1 cellular context compared by ENCODE assay signal in the genomic region with DNA sequence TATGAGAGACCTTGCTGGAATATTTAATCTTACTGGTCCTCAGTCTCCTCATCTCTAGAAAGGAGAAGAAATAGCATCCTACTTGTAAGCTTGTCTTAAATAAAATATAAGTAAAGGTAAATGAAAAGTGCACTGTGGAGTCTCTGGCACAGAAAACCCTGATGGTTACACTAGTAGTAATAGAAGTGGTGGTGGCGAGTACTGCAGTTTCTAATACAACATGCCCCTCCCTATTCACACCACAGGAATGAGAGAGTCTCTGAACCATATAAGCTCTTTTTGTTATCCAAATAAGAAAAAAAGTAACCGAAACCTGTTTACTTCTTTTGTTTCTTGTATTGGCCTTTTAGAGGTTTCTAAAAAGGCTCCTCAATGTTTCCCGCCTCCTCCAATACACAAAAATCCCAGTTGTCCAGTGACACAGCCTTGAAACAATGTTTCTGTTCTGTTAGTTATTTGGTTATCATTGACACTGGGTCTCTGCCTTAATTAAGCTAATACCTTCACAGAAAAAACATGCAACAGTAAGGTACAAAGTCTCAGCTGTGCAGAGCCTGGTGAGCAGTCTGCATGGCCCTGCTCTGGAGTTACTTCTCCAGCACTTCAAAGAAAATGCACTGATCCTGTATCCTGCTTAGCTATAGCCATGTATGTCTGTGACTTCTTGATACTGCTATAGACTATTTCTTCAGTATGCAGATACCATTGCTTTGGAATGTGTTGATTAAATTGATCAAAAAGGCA.
TF ChIP-seq lines count a peak whose summit lies in the region.

No MANE protein-coding gene starts in this region.

TF ChIP-seq in HepG2, 621 proteins besides CTCF, POLR2A, EP300 and RAD21 (continued from another document):
- TF ChIP-seq, protein P1, sequence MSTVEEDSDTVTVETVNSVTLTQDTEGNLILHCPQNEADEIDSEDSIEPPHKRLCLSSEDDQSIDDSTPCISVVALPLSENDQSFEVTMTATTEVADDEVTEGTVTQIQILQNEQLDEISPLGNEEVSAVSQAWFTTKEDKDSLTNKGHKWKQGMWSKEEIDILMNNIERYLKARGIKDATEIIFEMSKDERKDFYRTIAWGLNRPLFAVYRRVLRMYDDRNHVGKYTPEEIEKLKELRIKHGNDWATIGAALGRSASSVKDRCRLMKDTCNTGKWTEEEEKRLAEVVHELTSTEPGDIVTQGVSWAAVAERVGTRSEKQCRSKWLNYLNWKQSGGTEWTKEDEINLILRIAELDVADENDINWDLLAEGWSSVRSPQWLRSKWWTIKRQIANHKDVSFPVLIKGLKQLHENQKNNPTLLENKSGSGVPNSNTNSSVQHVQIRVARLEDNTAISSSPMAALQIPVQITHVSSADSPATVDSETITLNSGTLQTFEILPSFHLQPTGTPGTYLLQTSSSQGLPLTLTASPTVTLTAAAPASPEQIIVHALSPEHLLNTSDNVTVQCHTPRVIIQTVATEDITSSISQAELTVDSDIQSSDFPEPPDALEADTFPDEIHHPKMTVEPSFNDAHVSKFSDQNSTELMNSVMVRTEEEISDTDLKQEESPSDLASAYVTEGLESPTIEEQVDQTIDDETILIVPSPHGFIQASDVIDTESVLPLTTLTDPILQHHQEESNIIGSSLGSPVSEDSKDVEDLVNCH (CRISPR knock-in tag; IDR thresholded peaks at IDR 0.05), result no peak
- no peak for TF ChIP-seq ZNF569 (CRISPR knock-in tag; IDR thresholded peaks at IDR 0.05; ENCODE audit: borderline replicate concordance)
TF ChIP-seq in HepG2: peak in this region for 0.
